17 cellular contexts compared by ENCODE assay signal in genomic region chr2:14517731-14518130, GRCh38.
"Had no signal": no experiment of that assay in that cellular context is flagged by ENCODE, and none has a peak within 500 bp of the region (broad histone marks: within the 10 kb centered on the region; RNA-seq: fewer than 3 reads in every experiment).

No MANE protein-coding gene starts in this region.

- H3K27me3 ChIP-seq: gastroesophageal sphincter, heart left ventricle, left lung, sigmoid colon, thyroid gland had no signal

- H3K36me3 ChIP-seq: gastroesophageal sphincter, heart left ventricle, left lung, sigmoid colon, thyroid gland had no signal

- ATAC-seq: activated CD8-positive, alpha-beta T cell treated with anti-CD3 and anti-CD28 coated beads for 36 hours; activated T-helper 17 cell treated with anti-CD3 and anti-CD28 coated beads, Interleukin-2, amount 50 U/mL, for 72 hours; gastroesophageal sphincter; heart left ventricle; left lung had no signal

- H3K9me3 ChIP-seq: gastroesophageal sphincter, heart left ventricle, left lung, sigmoid colon, thyroid gland had no signal

- DNase-seq: activated CD4-positive, alpha-beta T cell treated with anti-CD3 and anti-CD28 coated beads, Interleukin-2, amount 10 ng/mL, durations not matched to agents 24 days and 14 days; activated CD4-positive, CD25-positive, alpha-beta regulatory T cell; activated CD8-positive, alpha-beta T cell treated with anti-CD3 and anti-CD28 coated beads for 36 hours; activated naive CD4-positive, alpha-beta T cell treated with anti-CD3 and anti-CD28 coated beads for 36 hours; activated T-cell treated with anti-CD3 and anti-CD28 coated beads, Interleukin-2, amount 50 U/mL, for 1 hour; effector CD8-positive, alpha-beta T cell; heart left ventricle; left lung; midbrain; sigmoid colon; stimulated activated CD4-positive, alpha-beta T cell treated with anti-CD3 and anti-CD28 coated beads, Interleukin-1b, Interleukin-23, amount 100 ng/mL, for 48 hours; stimulated activated CD8-positive, alpha-beta memory T cell treated with anti-CD3 and anti-CD28 coated beads, Interleukin-4, amount 100 ng/mL, for 48 hours; stimulated activated naive CD4-positive, alpha-beta T cell treated with Interleukin-2 at 50 U/mL for 16 hours; thyroid gland had no signal

- H2AFZ ChIP-seq: parathyroid adenoma had no signal

- H3K27ac ChIP-seq: gastroesophageal sphincter, heart left ventricle, left lung, parathyroid adenoma, sigmoid colon, thyroid gland had no signal

- H3K4me3 ChIP-seq: gastroesophageal sphincter, heart left ventricle, left lung, sigmoid colon, thyroid gland had no signal

- H3K79me2 ChIP-seq: parathyroid adenoma had no signal

- H3K4me1 ChIP-seq: gastroesophageal sphincter, heart left ventricle, left lung, parathyroid adenoma, sigmoid colon, thyroid gland had no signal

- H3K9ac ChIP-seq: parathyroid adenoma had no signal
